ENCODE assay signal across 8 cellular contexts in the genomic region with DNA sequence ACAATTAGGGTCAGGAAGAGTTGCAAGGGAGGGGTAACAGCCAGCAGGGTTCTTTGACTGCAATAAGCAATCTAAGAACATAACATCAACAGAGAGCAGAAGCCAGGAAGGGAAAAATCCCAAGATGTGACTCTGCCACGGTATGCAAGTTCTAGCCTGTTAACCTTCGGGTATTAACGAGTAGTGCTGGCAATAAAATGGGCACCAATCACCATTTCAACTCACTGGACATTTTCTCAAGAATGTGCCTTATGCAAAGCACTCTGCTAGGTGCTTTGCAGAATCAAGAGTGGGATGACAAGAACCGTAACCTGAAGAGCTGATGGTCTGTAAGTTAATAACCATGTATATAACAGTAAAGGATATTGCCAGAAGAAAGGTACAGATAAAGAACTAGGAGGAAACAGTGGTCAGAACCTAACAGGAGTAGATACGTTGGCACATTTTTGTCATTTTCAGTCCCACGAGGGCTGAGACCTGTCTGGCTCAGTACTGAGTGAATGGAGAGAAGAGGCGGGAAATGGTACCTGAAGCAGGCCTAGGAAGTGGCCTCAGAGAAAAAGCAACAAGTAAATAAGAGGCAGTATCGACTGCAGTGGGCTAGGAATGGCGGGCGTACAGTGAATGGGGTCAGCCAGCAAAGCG. TPM values are rescaled to one million over a fixed set of nuclear protein-coding genes. Genes with fewer than 3 reads are reported as not detected.
DNase-seq lines count a peak whose midpoint lies in the region; ATAC-seq and TF ChIP-seq lines count a peak whose summit lies in the region.

No MANE protein-coding gene starts in this region.

- TF ChIP-seq CTCF in HFFc6 (IDR thresholded peaks at IDR 0.05) = no peak

- no peaks in the 10 kb centered on the region for H3K9me3 ChIP-seq in NT2/D1 (ENCODE audit: insufficient read depth, low read length)

- no peaks in the 10 kb centered on the region for H3K27me3 ChIP-seq in NT2/D1 (ENCODE audit: insufficient read depth, insufficient read length)

- H3K36me3 ChIP-seq in NT2/D1 (ENCODE audit: insufficient read depth, insufficient read length, low read length) = no peaks in the 10 kb centered on the region

- peaks cover 41% of the 10 kb centered on the region for H3K4me1 Mint-ChIP-seq in activated T-cell treated with anti-CD3 and anti-CD28 coated beads, Interleukin-2, amount 50 U/mL, for 24 hours (ENCODE audit: low read depth)
- peaks cover 26% of the 10 kb centered on the region for H3K4me1 Mint-ChIP-seq in HFFc6 (ENCODE audit: low read depth)

- peak overlapping the region; percentile 93 for H3K9ac ChIP-seq in NT2/D1 (ENCODE audit: insufficient read length, low read depth)

- H3K36me3 Mint-ChIP-seq in activated T-cell treated with anti-CD3 and anti-CD28 coated beads, Interleukin-2, amount 50 U/mL, for 24 hours (ENCODE audit: low read depth) = peaks cover 24% of the 10 kb centered on the region
- no peaks in the 10 kb centered on the region for H3K36me3 Mint-ChIP-seq in HFFc6 (ENCODE audit: low read depth)

- H3K4me1 ChIP-seq in NT2/D1 (ENCODE audit: insufficient read depth, insufficient read length) = no peaks in the 10 kb centered on the region

- peak overlapping the region; percentile 86 for H3K4me3 Mint-ChIP-seq in activated T-cell treated with anti-CD3 and anti-CD28 coated beads, Interleukin-2, amount 50 U/mL, for 24 hours
- H3K4me3 Mint-ChIP-seq in HFFc6 = peak overlapping the region; percentile 93

- H3K27ac Mint-ChIP-seq in activated T-cell treated with anti-CD3 and anti-CD28 coated beads, Interleukin-2, amount 50 U/mL, for 24 hours = peak overlapping the region; percentile 95
- peak overlapping the region; percentile 74 for H3K27ac Mint-ChIP-seq in HFFc6

- H3K9me3 Mint-ChIP-seq in activated T-cell treated with anti-CD3 and anti-CD28 coated beads, Interleukin-2, amount 50 U/mL, for 24 hours = no peaks in the 10 kb centered on the region
- no peaks in the 10 kb centered on the region for H3K9me3 Mint-ChIP-seq in HFFc6

- no peaks in the 10 kb centered on the region for H3K27me3 Mint-ChIP-seq in activated T-cell treated with anti-CD3 and anti-CD28 coated beads, Interleukin-2, amount 50 U/mL, for 24 hours
- peaks cover 2% of the 10 kb centered on the region for H3K27me3 Mint-ChIP-seq in HFFc6 (ENCODE audit: insufficient read depth)

- DNase-seq in activated T-cell treated with anti-CD3 and anti-CD28 coated beads, Interleukin-2, amount 50 U/mL, for 24 hours = no peak
- no peak for DNase-seq in activated T-cell treated with anti-CD3 and anti-CD28 coated beads, Interleukin-2, amount 50 U/mL, for 1 hour
- DNase-seq in HFFc6 (no peak), NT2/D1 (ENCODE audit: low read depth, low spot score) (no peak), middle frontal gyrus (ENCODE audit: extremely low spot score, low spot score) (peak; percentile 5)
- no peak for DNase-seq in activated CD4-positive, CD25-positive, alpha-beta regulatory T cell (lab: John Stamatoyannopoulos, UW)

- H3K4me3 ChIP-seq in NT2/D1 (ENCODE audit: insufficient read length, low read depth) = peak overlapping the region; percentile 96

- H3K27ac ChIP-seq in cingulate gyrus (ENCODE audit: low read depth, low read length) = peak overlapping the region; percentile 72

- no peak for ATAC-seq in HG03342 (IDR thresholded peaks at IDR 0.05; ENCODE audit: unreplicated experiment)

RNA-seq across cellular contexts. Expression of gene ELOVL6, which starts 2.7 kb away (rescaled TPM):
- total RNA-seq in HFFc6 (2021; fragmentation: NEBNext Ultra II Directional; extraction: Animal tissue kit (Norgen Biotek cat#: 25700)) = 10 to 100 TPM; 21.0 to 26.2 (median 22.5) TPM
